ENCODE assay signal across 17 cellular contexts in the genomic region with DNA sequence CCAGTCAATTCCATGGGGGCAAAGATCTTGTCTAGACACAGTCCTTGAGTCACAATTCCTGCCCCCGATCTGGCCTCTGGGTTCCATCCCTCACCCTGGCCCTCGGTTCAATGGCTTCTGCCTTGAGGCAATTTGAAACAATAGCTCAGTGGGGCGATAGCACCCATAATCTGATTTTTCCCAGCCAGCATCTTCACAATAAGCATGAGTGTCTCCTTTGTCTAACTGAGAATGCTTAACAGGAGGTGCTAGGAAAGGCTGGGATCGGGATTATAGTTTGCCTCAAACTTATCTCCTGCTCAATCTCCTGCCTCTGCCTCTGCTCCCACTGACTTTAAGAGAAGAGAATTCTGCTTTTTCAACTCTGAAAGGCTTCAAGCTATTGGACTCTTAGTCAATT.
DNase-seq lines count a peak whose midpoint lies in the region; ATAC-seq and TF ChIP-seq lines count a peak whose summit lies in the region.
"Had no signal": no experiment of that assay in that cellular context is flagged by ENCODE, and none has a peak within 500 bp of the region (broad histone marks: within the 10 kb centered on the region; RNA-seq: fewer than 3 reads in every experiment).

No MANE protein-coding gene starts in this region.

- H3K4me3 ChIP-seq in BE2C (ENCODE audit: low read depth, low read length) (no peak overlapping the region), HAP-1 (no peak overlapping the region), ascending aorta (no peak overlapping the region)

- H3K36me3 ChIP-seq in BE2C, result no peaks in the 10 kb centered on the region
- no peaks in the 10 kb centered on the region for H3K36me3 ChIP-seq in HAP-1 (replicated peaks)
- H3K36me3 ChIP-seq in ascending aorta, result no peaks in the 10 kb centered on the region

- H3K4me1 ChIP-seq in BE2C (no peaks in the 10 kb centered on the region), HAP-1 (0 out of 2 replicates have a peak, but pooled peaks cover 2% of the 10 kb centered on the region), ascending aorta (no peaks in the 10 kb centered on the region)

- no peak overlapping the region for H3K4me3 Mint-ChIP-seq in neural crest cell
- H3K4me3 Mint-ChIP-seq: B cell; CD4-positive, CD25-positive, alpha-beta regulatory T cell; CD8-positive, alpha-beta memory T cell had no signal

- H3K4me1 Mint-ChIP-seq in neural crest cell, result peaks cover 26% of the 10 kb centered on the region
- H3K4me1 Mint-ChIP-seq: B cell; CD4-positive, CD25-positive, alpha-beta regulatory T cell; CD8-positive, alpha-beta memory T cell had no signal

- TF ChIP-seq CTCF in BE2C (IDR thresholded peaks at IDR 0.05; ENCODE audit: low read depth, low read length) (no peak), neural crest cell (conservative IDR thresholded peaks at IDR 0.05) (no peak), ascending aorta (IDR thresholded peaks at IDR 0.05) (no peak)

- no peaks in the 10 kb centered on the region for H3K9me3 ChIP-seq in BE2C
- no peaks in the 10 kb centered on the region for H3K9me3 ChIP-seq in HAP-1
- no peaks in the 10 kb centered on the region for H3K9me3 ChIP-seq in ascending aorta

- no peak for ATAC-seq in HG02623 (IDR thresholded peaks at IDR 0.05; ENCODE audit: unreplicated experiment)

- intact Hi-C loops in ascending aorta (cut with DNase I), result no loop called here

- no peaks in the 10 kb centered on the region for H3K27me3 Mint-ChIP-seq in neural crest cell (ENCODE audit: low read depth)
- H3K27me3 Mint-ChIP-seq: B cell; CD4-positive, CD25-positive, alpha-beta regulatory T cell; CD8-positive, alpha-beta memory T cell had no signal

- H3K27me3 ChIP-seq in BE2C (no peaks in the 10 kb centered on the region), HAP-1 (ENCODE audit: low read depth) (no peaks in the 10 kb centered on the region), ascending aorta (no peaks in the 10 kb centered on the region)

- H3K36me3 Mint-ChIP-seq in neural crest cell (ENCODE audit: low read depth), result no peaks in the 10 kb centered on the region
- H3K36me3 Mint-ChIP-seq: CD4-positive, CD25-positive, alpha-beta regulatory T cell; CD8-positive, alpha-beta memory T cell had no signal

- no peaks in the 10 kb centered on the region for H3K9me3 Mint-ChIP-seq in neural crest cell

- H3K27ac Mint-ChIP-seq in neural crest cell (ENCODE audit: unreplicated experiment), result peak overlapping the region; percentile 76
- H3K27ac Mint-ChIP-seq: B cell; CD4-positive, CD25-positive, alpha-beta regulatory T cell had no signal

- DNase-seq in BE2C (peak; percentile 55), HAP-1 (ENCODE audit: low spot score in 2 of 2) (peak; percentile 60), NCI-H69 (lab: John Stamatoyannopoulos, UW) (peak; percentile 59), neural crest cell (ENCODE audit: low read depth, low spot score) (no peak), ascending aorta (ENCODE audit: low spot score in 2 of 2) (no peak)
- DNase-seq in stimulated activated naive CD4-positive, alpha-beta T cell (lab: John Stamatoyannopoulos, UW), result no peak
- DNase-seq: C1 segment of cervical spinal cord; CD4-positive, CD25-positive, alpha-beta regulatory T cell; CD8-positive, alpha-beta memory T cell; COR-L47; DMS 273 treated with DMSO at 0.1 percent for 48 hours; GDM1; GOT3; H7 had no signal

- in situ Hi-C loops in HAP-1 (cut with MboI; ENCODE audit: low sequenced_read_pairs), result no loop called here

- H3K27ac ChIP-seq in ascending aorta, result no peak overlapping the region
- H3K27ac ChIP-seq: HL-60 had no signal

Comparison
In these comparisons a context has a peak if more than half of its experiments do, and no peak if none do; other contexts are left out.
1. DNase-seq: peak in BE2C (single experiment), HAP-1 (2 of 2) and NCI-H69 (single experiment); none in neural crest cell (single experiment), ascending aorta (0 of 2) and stimulated activated naive CD4-positive, alpha-beta T cell (0 of 6).